In the genomic region with DNA sequence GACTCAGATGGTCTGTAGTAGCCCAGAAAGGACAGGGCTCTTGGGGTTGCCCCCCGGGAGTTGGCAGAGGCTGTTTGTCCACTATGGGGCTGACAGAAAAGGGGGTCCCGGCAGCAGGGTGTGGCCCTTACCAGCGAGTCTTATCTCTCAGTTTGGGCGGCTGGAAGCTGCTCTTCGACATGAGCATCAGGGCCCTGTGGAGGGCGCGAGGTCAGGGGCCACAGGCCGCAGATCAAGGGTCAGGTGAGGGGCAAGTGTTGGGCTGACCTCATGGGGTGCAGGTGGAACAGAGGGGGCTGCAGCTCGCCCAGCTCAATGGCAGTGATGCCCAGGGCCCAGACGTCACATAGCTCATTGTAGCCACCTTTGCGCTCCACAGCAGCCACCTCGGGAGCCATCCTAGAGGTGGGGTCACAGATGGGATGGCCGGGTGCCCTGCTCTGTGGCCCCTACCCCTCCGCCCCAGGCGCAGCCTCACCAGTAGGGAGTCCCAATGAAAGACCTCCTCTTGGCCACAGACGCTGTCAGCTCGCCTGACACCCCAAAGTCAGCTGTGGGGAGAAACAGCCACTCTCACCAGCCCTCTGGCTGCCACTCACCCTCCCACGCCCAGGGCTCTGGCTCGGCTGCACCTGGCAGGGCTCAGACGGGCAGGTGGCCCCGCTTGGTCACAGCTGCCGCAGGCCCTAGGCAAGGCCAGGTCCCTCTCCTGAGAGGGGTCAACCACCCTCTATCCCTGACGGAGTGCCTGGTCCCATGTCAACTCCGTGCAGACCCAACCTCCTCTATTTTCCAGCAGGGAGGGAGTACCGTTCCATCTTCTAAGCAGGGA, we compare ENCODE assay signal across 2 cellular contexts.
A peak's percentile ranks its signal among the peaks of the same experiment; 100 is the strongest.
TF ChIP-seq lines count a peak whose summit lies in the region.

No MANE protein-coding gene starts in this region.

TF ChIP-seq in HCT116, 20 proteins besides CTCF, POLR2A, EP300 and RAD21:
- TF ChIP-seq CBX3 (IDR thresholded peaks at IDR 0.05; ENCODE audit: low read depth): no peak
- TF ChIP-seq, protein P1, sequence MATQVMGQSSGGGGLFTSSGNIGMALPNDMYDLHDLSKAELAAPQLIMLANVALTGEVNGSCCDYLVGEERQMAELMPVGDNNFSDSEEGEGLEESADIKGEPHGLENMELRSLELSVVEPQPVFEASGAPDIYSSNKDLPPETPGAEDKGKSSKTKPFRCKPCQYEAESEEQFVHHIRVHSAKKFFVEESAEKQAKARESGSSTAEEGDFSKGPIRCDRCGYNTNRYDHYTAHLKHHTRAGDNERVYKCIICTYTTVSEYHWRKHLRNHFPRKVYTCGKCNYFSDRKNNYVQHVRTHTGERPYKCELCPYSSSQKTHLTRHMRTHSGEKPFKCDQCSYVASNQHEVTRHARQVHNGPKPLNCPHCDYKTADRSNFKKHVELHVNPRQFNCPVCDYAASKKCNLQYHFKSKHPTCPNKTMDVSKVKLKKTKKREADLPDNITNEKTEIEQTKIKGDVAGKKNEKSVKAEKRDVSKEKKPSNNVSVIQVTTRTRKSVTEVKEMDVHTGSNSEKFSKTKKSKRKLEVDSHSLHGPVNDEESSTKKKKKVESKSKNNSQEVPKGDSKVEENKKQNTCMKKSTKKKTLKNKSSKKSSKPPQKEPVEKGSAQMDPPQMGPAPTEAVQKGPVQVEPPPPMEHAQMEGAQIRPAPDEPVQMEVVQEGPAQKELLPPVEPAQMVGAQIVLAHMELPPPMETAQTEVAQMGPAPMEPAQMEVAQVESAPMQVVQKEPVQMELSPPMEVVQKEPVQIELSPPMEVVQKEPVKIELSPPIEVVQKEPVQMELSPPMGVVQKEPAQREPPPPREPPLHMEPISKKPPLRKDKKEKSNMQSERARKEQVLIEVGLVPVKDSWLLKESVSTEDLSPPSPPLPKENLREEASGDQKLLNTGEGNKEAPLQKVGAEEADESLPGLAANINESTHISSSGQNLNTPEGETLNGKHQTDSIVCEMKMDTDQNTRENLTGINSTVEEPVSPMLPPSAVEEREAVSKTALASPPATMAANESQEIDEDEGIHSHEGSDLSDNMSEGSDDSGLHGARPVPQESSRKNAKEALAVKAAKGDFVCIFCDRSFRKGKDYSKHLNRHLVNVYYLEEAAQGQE (IDR thresholded peaks at IDR 0.05; ENCODE audit: low read depth): no peak
- TF ChIP-seq TCF7L2 (IDR thresholded peaks at IDR 0.05; ENCODE audit: borderline replicate concordance, extremely low read depth, insufficient read depth, insufficient read length): no peak
- TF ChIP-seq, protein P2, sequence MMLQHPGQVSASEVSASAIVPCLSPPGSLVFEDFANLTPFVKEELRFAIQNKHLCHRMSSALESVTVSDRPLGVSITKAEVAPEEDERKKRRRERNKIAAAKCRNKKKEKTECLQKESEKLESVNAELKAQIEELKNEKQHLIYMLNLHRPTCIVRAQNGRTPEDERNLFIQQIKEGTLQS (IDR thresholded peaks at IDR 0.05): no peak
- no peak for TF ChIP-seq ZNF274 (IDR thresholded peaks at IDR 0.05; ENCODE audit: low read depth, low read length)
- no peak for TF ChIP-seq YY1 (IDR thresholded peaks at IDR 0.05; ENCODE audit: extremely low read depth, insufficient replicate concordance, low read depth, low read length)
- TF ChIP-seq POLR2AphosphoS5 (IDR thresholded peaks at IDR 0.05; ENCODE audit: low read depth, low read length): no peak
- no peak for TF ChIP-seq EZH2phosphoT487 (IDR thresholded peaks at IDR 0.05; ENCODE audit: borderline replicate concordance)

TF ChIP-seq in K562, 482 proteins besides CTCF, POLR2A, EP300 and RAD21 (continues in another document):
- TF ChIP-seq SRSF3 (IDR thresholded peaks at IDR 0.05; ENCODE audit: insufficient read depth, low read length): no peak
- TF ChIP-seq MBD2 (IDR thresholded peaks at IDR 0.05; ENCODE audit: borderline replicate concordance, low read depth): 0 out of 2 replicates have a peak, but pooled peaks have one; percentile 21
- TF ChIP-seq HEY1 (CRISPR knock-in tag; IDR thresholded peaks at IDR 0.05; ENCODE audit: borderline replicate concordance): no peak
- TF ChIP-seq, protein P3, sequence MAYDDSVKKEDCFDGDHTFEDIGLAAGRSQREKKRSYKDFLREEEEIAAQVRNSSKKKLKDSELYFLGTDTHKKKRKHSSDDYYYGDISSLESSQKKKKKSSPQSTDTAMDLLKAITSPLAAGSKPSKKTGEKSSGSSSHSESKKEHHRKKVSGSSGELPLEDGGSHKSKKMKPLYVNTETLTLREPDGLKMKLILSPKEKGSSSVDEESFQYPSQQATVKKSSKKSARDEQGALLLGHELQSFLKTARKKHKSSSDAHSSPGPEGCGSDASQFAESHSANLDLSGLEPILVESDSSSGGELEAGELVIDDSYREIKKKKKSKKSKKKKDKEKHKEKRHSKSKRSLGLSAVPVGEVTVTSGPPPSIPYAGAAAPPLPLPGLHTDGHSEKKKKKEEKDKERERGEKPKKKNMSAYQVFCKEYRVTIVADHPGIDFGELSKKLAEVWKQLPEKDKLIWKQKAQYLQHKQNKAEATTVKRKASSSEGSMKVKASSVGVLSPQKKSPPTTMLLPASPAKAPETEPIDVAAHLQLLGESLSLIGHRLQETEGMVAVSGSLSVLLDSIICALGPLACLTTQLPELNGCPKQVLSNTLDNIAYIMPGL (CRISPR knock-in tag; IDR thresholded peaks at IDR 0.05): no peak
- TF ChIP-seq FIP1L1 (IDR thresholded peaks at IDR 0.05; ENCODE audit: low read depth, low read length, poor library complexity, severe bottlenecking): no peak
- TF ChIP-seq SMARCC2 (IDR thresholded peaks at IDR 0.05; ENCODE audit: low read depth): no peak
- TF ChIP-seq CBFA2T3 (IDR thresholded peaks at IDR 0.05): peak; percentile 19; the same call in 1 of the 2 replicates
- TF ChIP-seq SRSF1 (IDR thresholded peaks at IDR 0.05; ENCODE audit: low read depth, low read length): no peak
- TF ChIP-seq, protein P4, sequence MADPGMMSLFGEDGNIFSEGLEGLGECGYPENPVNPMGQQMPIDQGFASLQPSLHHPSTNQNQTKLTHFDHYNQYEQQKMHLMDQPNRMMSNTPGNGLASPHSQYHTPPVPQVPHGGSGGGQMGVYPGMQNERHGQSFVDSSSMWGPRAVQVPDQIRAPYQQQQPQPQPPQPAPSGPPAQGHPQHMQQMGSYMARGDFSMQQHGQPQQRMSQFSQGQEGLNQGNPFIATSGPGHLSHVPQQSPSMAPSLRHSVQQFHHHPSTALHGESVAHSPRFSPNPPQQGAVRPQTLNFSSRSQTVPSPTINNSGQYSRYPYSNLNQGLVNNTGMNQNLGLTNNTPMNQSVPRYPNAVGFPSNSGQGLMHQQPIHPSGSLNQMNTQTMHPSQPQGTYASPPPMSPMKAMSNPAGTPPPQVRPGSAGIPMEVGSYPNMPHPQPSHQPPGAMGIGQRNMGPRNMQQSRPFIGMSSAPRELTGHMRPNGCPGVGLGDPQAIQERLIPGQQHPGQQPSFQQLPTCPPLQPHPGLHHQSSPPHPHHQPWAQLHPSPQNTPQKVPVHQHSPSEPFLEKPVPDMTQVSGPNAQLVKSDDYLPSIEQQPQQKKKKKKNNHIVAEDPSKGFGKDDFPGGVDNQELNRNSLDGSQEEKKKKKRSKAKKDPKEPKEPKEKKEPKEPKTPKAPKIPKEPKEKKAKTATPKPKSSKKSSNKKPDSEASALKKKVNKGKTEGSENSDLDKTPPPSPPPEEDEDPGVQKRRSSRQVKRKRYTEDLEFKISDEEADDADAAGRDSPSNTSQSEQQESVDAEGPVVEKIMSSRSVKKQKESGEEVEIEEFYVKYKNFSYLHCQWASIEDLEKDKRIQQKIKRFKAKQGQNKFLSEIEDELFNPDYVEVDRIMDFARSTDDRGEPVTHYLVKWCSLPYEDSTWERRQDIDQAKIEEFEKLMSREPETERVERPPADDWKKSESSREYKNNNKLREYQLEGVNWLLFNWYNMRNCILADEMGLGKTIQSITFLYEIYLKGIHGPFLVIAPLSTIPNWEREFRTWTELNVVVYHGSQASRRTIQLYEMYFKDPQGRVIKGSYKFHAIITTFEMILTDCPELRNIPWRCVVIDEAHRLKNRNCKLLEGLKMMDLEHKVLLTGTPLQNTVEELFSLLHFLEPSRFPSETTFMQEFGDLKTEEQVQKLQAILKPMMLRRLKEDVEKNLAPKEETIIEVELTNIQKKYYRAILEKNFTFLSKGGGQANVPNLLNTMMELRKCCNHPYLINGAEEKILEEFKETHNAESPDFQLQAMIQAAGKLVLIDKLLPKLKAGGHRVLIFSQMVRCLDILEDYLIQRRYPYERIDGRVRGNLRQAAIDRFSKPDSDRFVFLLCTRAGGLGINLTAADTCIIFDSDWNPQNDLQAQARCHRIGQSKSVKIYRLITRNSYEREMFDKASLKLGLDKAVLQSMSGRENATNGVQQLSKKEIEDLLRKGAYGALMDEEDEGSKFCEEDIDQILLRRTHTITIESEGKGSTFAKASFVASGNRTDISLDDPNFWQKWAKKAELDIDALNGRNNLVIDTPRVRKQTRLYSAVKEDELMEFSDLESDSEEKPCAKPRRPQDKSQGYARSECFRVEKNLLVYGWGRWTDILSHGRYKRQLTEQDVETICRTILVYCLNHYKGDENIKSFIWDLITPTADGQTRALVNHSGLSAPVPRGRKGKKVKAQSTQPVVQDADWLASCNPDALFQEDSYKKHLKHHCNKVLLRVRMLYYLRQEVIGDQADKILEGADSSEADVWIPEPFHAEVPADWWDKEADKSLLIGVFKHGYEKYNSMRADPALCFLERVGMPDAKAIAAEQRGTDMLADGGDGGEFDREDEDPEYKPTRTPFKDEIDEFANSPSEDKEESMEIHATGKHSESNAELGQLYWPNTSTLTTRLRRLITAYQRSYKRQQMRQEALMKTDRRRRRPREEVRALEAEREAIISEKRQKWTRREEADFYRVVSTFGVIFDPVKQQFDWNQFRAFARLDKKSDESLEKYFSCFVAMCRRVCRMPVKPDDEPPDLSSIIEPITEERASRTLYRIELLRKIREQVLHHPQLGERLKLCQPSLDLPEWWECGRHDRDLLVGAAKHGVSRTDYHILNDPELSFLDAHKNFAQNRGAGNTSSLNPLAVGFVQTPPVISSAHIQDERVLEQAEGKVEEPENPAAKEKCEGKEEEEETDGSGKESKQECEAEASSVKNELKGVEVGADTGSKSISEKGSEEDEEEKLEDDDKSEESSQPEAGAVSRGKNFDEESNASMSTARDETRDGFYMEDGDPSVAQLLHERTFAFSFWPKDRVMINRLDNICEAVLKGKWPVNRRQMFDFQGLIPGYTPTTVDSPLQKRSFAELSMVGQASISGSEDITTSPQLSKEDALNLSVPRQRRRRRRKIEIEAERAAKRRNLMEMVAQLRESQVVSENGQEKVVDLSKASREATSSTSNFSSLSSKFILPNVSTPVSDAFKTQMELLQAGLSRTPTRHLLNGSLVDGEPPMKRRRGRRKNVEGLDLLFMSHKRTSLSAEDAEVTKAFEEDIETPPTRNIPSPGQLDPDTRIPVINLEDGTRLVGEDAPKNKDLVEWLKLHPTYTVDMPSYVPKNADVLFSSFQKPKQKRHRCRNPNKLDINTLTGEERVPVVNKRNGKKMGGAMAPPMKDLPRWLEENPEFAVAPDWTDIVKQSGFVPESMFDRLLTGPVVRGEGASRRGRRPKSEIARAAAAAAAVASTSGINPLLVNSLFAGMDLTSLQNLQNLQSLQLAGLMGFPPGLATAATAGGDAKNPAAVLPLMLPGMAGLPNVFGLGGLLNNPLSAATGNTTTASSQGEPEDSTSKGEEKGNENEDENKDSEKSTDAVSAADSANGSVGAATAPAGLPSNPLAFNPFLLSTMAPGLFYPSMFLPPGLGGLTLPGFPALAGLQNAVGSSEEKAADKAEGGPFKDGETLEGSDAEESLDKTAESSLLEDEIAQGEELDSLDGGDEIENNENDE (IDR thresholded peaks at IDR 0.05; ENCODE audit: low read depth, low read length): no peak
- TF ChIP-seq XRCC4 (IDR thresholded peaks at IDR 0.05; ENCODE audit: extremely low read depth, insufficient read depth, insufficient read length): no peak
- TF ChIP-seq, protein P5, sequence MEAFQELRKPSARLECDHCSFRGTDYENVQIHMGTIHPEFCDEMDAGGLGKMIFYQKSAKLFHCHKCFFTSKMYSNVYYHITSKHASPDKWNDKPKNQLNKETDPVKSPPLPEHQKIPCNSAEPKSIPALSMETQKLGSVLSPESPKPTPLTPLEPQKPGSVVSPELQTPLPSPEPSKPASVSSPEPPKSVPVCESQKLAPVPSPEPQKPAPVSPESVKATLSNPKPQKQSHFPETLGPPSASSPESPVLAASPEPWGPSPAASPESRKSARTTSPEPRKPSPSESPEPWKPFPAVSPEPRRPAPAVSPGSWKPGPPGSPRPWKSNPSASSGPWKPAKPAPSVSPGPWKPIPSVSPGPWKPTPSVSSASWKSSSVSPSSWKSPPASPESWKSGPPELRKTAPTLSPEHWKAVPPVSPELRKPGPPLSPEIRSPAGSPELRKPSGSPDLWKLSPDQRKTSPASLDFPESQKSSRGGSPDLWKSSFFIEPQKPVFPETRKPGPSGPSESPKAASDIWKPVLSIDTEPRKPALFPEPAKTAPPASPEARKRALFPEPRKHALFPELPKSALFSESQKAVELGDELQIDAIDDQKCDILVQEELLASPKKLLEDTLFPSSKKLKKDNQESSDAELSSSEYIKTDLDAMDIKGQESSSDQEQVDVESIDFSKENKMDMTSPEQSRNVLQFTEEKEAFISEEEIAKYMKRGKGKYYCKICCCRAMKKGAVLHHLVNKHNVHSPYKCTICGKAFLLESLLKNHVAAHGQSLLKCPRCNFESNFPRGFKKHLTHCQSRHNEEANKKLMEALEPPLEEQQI (IDR thresholded peaks at IDR 0.05): no peak
- peak; percentile 20; the same call in 1 of the 2 replicates for TF ChIP-seq DPF2 (IDR thresholded peaks at IDR 0.05)
- no peak for TF ChIP-seq ZNF274 (IDR thresholded peaks at IDR 0.05; ENCODE audit: borderline replicate concordance, low read depth, low read length)
- TF ChIP-seq ZNF121 (CRISPR knock-in tag; conservative IDR thresholded peaks at IDR 0.05): no peak
- TF ChIP-seq TCFL5 (CRISPR knock-in tag; conservative IDR thresholded peaks at IDR 0.05): no peak
- TF ChIP-seq SMAD3 (CRISPR knock-in tag; conservative IDR thresholded peaks at IDR 0.05): no peak
- TF ChIP-seq NR2C1 (IDR thresholded peaks at IDR 0.05): peak; percentile 89
- TF ChIP-seq NR2C1 (tag; IDR thresholded peaks at IDR 0.05): peak; percentile 90
- TF ChIP-seq ZBTB7A (IDR thresholded peaks at IDR 0.05; ENCODE audit: borderline replicate concordance, control insufficient read depth, low read depth, low read length): peak; percentile 29; the same call in 1 of the 2 replicates
- TF ChIP-seq, protein P6, sequence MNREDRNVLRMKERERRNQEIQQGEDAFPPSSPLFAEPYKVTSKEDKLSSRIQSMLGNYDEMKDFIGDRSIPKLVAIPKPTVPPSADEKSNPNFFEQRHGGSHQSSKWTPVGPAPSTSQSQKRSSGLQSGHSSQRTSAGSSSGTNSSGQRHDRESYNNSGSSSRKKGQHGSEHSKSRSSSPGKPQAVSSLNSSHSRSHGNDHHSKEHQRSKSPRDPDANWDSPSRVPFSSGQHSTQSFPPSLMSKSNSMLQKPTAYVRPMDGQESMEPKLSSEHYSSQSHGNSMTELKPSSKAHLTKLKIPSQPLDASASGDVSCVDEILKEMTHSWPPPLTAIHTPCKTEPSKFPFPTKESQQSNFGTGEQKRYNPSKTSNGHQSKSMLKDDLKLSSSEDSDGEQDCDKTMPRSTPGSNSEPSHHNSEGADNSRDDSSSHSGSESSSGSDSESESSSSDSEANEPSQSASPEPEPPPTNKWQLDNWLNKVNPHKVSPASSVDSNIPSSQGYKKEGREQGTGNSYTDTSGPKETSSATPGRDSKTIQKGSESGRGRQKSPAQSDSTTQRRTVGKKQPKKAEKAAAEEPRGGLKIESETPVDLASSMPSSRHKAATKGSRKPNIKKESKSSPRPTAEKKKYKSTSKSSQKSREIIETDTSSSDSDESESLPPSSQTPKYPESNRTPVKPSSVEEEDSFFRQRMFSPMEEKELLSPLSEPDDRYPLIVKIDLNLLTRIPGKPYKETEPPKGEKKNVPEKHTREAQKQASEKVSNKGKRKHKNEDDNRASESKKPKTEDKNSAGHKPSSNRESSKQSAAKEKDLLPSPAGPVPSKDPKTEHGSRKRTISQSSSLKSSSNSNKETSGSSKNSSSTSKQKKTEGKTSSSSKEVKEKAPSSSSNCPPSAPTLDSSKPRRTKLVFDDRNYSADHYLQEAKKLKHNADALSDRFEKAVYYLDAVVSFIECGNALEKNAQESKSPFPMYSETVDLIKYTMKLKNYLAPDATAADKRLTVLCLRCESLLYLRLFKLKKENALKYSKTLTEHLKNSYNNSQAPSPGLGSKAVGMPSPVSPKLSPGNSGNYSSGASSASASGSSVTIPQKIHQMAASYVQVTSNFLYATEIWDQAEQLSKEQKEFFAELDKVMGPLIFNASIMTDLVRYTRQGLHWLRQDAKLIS (CRISPR knock-in tag; IDR thresholded peaks at IDR 0.05): no peak
- 0 out of 2 replicates have a peak, but pooled peaks have one; percentile 26 for TF ChIP-seq CREM (IDR thresholded peaks at IDR 0.05; ENCODE audit: low read depth)
